Comparison of ENCODE assay signal across 8 cellular contexts in the genomic region with DNA sequence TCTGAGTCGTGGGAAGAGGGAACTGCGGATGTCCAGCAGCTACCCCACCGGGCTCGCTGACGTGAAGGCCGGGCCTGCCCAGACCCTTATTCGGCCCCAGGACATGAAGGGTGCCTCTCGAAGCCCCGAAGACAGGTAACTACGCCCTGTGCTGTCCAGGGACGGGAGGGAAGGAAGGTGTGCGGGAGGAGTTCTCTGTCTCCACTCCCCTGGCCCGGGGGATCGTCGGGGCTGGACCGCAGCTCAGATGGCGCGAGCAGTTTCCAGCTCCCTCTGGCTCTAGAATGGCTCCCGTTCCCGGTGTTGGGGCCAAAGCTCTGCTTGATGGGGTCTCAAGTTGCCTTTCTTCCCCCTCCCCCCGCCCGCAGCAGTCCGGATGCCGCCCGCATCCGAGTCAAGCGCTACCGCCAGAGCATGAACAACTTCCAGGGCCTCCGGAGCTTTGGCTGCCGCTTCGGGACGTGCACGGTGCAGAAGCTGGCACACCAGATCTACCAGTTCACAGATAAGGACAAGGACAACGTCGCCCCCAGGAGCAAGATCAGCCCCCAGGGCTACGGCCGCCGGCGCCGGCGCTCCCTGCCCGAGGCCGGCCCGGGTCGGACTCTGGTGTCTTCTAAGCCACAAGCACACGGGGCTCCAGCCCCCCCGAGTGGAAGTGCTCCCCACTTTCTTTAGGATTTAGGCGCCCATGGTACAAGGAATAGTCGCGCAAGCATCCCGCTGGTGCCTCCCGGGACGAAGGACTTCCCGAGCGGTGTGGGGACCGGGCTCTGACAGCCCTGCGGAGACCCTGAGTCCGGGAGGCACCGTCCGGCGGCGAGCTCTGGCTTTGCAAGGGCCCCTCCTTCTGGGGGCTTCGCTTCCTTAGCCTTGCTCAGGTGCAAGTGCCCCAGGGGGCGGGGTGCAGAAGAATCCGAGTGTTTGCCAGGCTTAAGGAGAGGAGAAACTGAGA. TPM values are rescaled to one million over a fixed set of nuclear protein-coding genes. Genes with fewer than 3 reads are reported as not detected.
A peak's percentile ranks its signal among the peaks of the same experiment; 100 is the strongest.
DNase-seq lines count a peak whose midpoint lies in the region; ATAC-seq and TF ChIP-seq lines count a peak whose summit lies in the region.

No MANE protein-coding gene starts in this region.

- peak; percentile 36 for DNase-seq in AG10803 (ENCODE audit: low read depth)
- no peak for DNase-seq in HCT116 (ENCODE audit: low read depth, low spot score)
- no peak for DNase-seq in right atrium auricular region (ENCODE audit: low spot score)
- no peak for DNase-seq in skeletal muscle cell (ENCODE audit: low read depth)
- no peak for DNase-seq in NCI-H146 treated with DMSO at 0.1 percent for 48 hours (lab: John Stamatoyannopoulos, UW; ENCODE audit: unreplicated experiment)
- DNase-seq in LoVo (ENCODE audit: low spot score), result no peak

- peaks cover 0 to 15% of the 10 kb centered on the region in 2 experiments; a peak in 2 of 4 replicates for H3K36me3 ChIP-seq in HCT116 (ENCODE audit: control insufficient read depth in 1 of 2, insufficient read depth in 2 of 2, low read length in 2 of 2)
- peaks cover 10% of the 10 kb centered on the region for H3K36me3 ChIP-seq in right atrium auricular region

- TF ChIP-seq CTCF in AG10803 (conservative IDR thresholded peaks at IDR 0.05; ENCODE audit: low read length) (no peak), HCT116 (IDR thresholded peaks at IDR 0.05 in 2 of 3, conservative IDR thresholded peaks at IDR 0.05 in 1 of 3; ENCODE audit: borderline replicate concordance in 1 of 3, insufficient read depth in 1 of 3, low read depth in 2 of 3, low read length in 2 of 3) (no peak), right atrium auricular region (IDR thresholded peaks at IDR 0.05) (peak in 1 of 2 donors; percentile 3)

- peak overlapping the region; percentile 97 for H3K27ac Mint-ChIP-seq in activated T-helper 17 cell treated with anti-CD3 and anti-CD28 coated beads, Interleukin-2, amount 50 U/mL, for 72 hours

- ATAC-seq in HCT116 (no peak), HG03354 (IDR thresholded peaks at IDR 0.05; ENCODE audit: poor library complexity, severe bottlenecking, unreplicated experiment) (no peak)
- ATAC-seq in activated T-helper 17 cell treated with anti-CD3 and anti-CD28 coated beads, Interleukin-2, amount 50 U/mL, for 72 hours (replicated peaks), result no peak

- POLR2A ChIA-PET in HCT116 (lab: Charles Lee), result interaction anchor here (0.6 to 4.5 kb wide), 8 partner anchors 8 to 768 kb away, joined by 3 to 37 read pairs (median 4); no protein-coding TSS in a partner anchor

- RAD21 ChIA-PET in HCT116 (lab: Charles Lee; ENCODE audit: low non-redundant PET in 1 of 2, low total read pairs in 2 of 2, uncharacterized antibody in 2 of 2, unreplicated experiment in 2 of 2), result no interaction called here

- CTCF ChIA-PET in HCT116 (lab: Charles Lee), result interaction anchor here (2.7 kb wide), 1 partner anchor 125 kb away, joined by 14 read pairs; no protein-coding TSS in a partner anchor

- H3K9me3 ChIP-seq in HCT116 (ENCODE audit: control insufficient read depth in 1 of 2, insufficient read depth in 1 of 2, low read depth in 1 of 2, low read length in 2 of 2) (no peaks in the 10 kb centered on the region), right atrium auricular region (no peaks in the 10 kb centered on the region)

- H3K27me3 ChIP-seq in HCT116 (ENCODE audit: insufficient read depth, low read length) (no peaks in the 10 kb centered on the region), right atrium auricular region (no peaks in the 10 kb centered on the region)

- H3K4me3 Mint-ChIP-seq in activated T-helper 17 cell treated with anti-CD3 and anti-CD28 coated beads, Interleukin-2, amount 50 U/mL, for 72 hours, result peak overlapping the region; percentile 94

- H3K4me2 ChIP-seq in HCT116 (ENCODE audit: low read length), result peak overlapping the region; percentile 98

- peaks cover 23% of the 10 kb centered on the region for H3K27me3 Mint-ChIP-seq in activated T-helper 17 cell treated with anti-CD3 and anti-CD28 coated beads, Interleukin-2, amount 50 U/mL, for 72 hours

- H4K20me1 ChIP-seq in HCT116 (ENCODE audit: insufficient read depth), result no peaks in the 10 kb centered on the region

- H3K9ac ChIP-seq in HCT116 (ENCODE audit: low read length), result peak overlapping the region; percentile 94

- no peaks in the 10 kb centered on the region for H3K9me2 ChIP-seq in HCT116 (ENCODE audit: insufficient read depth)

- BruUV-seq in HCT116 (replicated peaks; lab: Mats Ljungman, UMichigan), result TSS peak; percentile 73

- no peak for TF ChIP-seq RAD21 in HCT116 (IDR thresholded peaks at IDR 0.05; ENCODE audit: low read depth)

- intact Hi-C loops in HCT116 (cut with micrococcal nuclease), result loop anchor here (2.0 to 5.0 kb wide), 5 partner anchors 97 to 694 kb away; no protein-coding TSS in a partner anchor

- no peaks in the 10 kb centered on the region for H3K9me3 Mint-ChIP-seq in activated T-helper 17 cell treated with anti-CD3 and anti-CD28 coated beads, Interleukin-2, amount 50 U/mL, for 72 hours

- peaks cover 20% of the 10 kb centered on the region for H3K4me1 Mint-ChIP-seq in activated T-helper 17 cell treated with anti-CD3 and anti-CD28 coated beads, Interleukin-2, amount 50 U/mL, for 72 hours

- H3K4me1 ChIP-seq in HCT116 (ENCODE audit: control insufficient read depth in 1 of 2, insufficient read depth in 2 of 2, low read length in 2 of 2) (peaks cover 51 to 75% of the 10 kb centered on the region in 2 experiments), right atrium auricular region (peaks cover 0 to 67% of the 10 kb centered on the region in 2 donors)

- H3K79me2 ChIP-seq in HCT116 (ENCODE audit: insufficient read depth, low read length), result peaks cover 47% of the 10 kb centered on the region

- no peak overlapping the region for H2AFZ ChIP-seq in HCT116 (ENCODE audit: low read depth, low read length, poor library complexity, severe bottlenecking)

- H3K4me3 ChIP-seq in AG10803 (ENCODE audit: low read length), result peak overlapping the region; percentile 100
- H3K4me3 ChIP-seq in HCT116 (replicated peaks in 1 of 2; ENCODE audit: low read depth in 1 of 2, low read length in 2 of 2), result peak overlapping the region; percentile 85 to 93
- H3K4me3 ChIP-seq in right atrium auricular region, result peak overlapping the region; percentile 66
- peak overlapping the region; percentile 95 for H3K4me3 ChIP-seq in skeletal muscle cell (ENCODE audit: low read depth, low read length)

- peaks cover 54% of the 10 kb centered on the region for H3K36me3 Mint-ChIP-seq in activated T-helper 17 cell treated with anti-CD3 and anti-CD28 coated beads, Interleukin-2, amount 50 U/mL, for 72 hours (ENCODE audit: low read depth)

- TF ChIP-seq POLR2A in HCT116 (IDR thresholded peaks at IDR 0.05; ENCODE audit: borderline replicate concordance, extremely low read depth, insufficient read depth, insufficient read length), result no peak

- H3K27ac ChIP-seq in HCT116 (ENCODE audit: low read depth, low read length), result peak overlapping the region; percentile 97
- H3K27ac ChIP-seq in right atrium auricular region, result peak overlapping the region; percentile 85 to 88

TF ChIP-seq in HCT116, 20 proteins besides CTCF, POLR2A, EP300 and RAD21:
- TF ChIP-seq ZNF274 (IDR thresholded peaks at IDR 0.05; ENCODE audit: low read depth, low read length), result no peak
- TF ChIP-seq POLR2AphosphoS5 (IDR thresholded peaks at IDR 0.05; ENCODE audit: low read depth, low read length), result peak; percentile 61
- TF ChIP-seq SRF (IDR thresholded peaks at IDR 0.05; ENCODE audit: low read depth), result no peak

RNA-seq across cellular contexts. Expression of a gene that starts 1.4 kb away (rescaled TPM):
- total RNA-seq in HCT116 (2021; ENCODE audit: unreplicated experiment) (87.2 TPM), right atrium auricular region (100 to 1,000 TPM in 1 of 2 donors, 10 to 100 TPM in 1; 31.2 to 217 TPM)
- 186 and 301 TPM in 2 replicates for polyA plus RNA-seq in HCT116 (2012)
- total RNA-seq in activated T-helper 17 cell treated with anti-CD3 and anti-CD28 coated beads, Interleukin-2, amount 50 U/mL, for 72 hours, result 100 to 1,000 TPM in 1 of 2 donors, 10 to 100 TPM in 1; 11.7 to 100 TPM

RNA-seq across cellular contexts. Expression of a gene that starts 12.2 kb away (rescaled TPM):
- 35.0 TPM for total RNA-seq in HCT116 (2021; ENCODE audit: unreplicated experiment)
- polyA plus RNA-seq in HCT116 (2012), result 19.3 and 21.0 TPM in 2 replicates
- total RNA-seq in activated T-helper 17 cell treated with anti-CD3 and anti-CD28 coated beads, Interleukin-2, amount 50 U/mL, for 72 hours, result 10 to 100 TPM; 33.3 to 42.5 TPM
- 10 to 100 TPM; 22.8 to 23.9 TPM for total RNA-seq in right atrium auricular region
